30 cellular contexts compared by ENCODE assay signal in genomic region chr21:34183331-34183928, GRCh38.
"Had no signal": no experiment of that assay in that cellular context is flagged by ENCODE, and none has a peak within 500 bp of the region (broad histone marks: within the 10 kb centered on the region; RNA-seq: fewer than 3 reads in every experiment).

No MANE protein-coding gene starts in this region.

- H3K4me3 ChIP-seq: adrenal gland, heart left ventricle, pancreas, smooth muscle cell, stomach had no signal

- H3K27ac Mint-ChIP-seq: activated CD4-positive, alpha-beta T cell treated with anti-CD3 and anti-CD28 coated beads, Interleukin-2, amount 10 ng/mL, durations not matched to agents 7 days and 5 days; activated CD8-positive, alpha-beta memory T cell treated with anti-CD3 and anti-CD28 coated beads, Interleukin-2, amount 10 ng/mL, durations not matched to agents 7 days and 5 days; activated CD8-positive, alpha-beta T cell treated with anti-CD3 and anti-CD28 coated beads, Interleukin-2, amount 10 ng/mL, durations not matched to agents 7 days and 5 days; activated naive CD8-positive, alpha-beta T cell treated with anti-CD3 and anti-CD28 coated beads for 36 hours; activated T-cell treated with anti-CD3 and anti-CD28 coated beads, Interleukin-2, amount 50 U/mL, for 72 hours; dendritic cell treated with granulocyte-macrophage colony-stimulating factor and Interleukin-4, amounts not matched to agents 40 ng/mL and 50 ng/mL, for 4 days; endodermal cell; immature natural killer cell; naive thymus-derived CD4-positive, alpha-beta T cell; stimulated activated naive B cell treated with anti-CD40 and anti-IgM and Interleukin-4, amounts not matched to agents 10 μg/mL and 1 μg/mL and 100 μg/mL, for 72 hours; T-helper 17 cell had no signal

- H3K27me3 ChIP-seq: adrenal gland, heart left ventricle, pancreas, stomach had no signal

- ATAC-seq: activated CD8-positive, alpha-beta memory T cell treated with anti-CD3 and anti-CD28 coated beads, Interleukin-2, amount 10 ng/mL, durations not matched to agents 7 days and 5 days; activated CD8-positive, alpha-beta T cell treated with anti-CD3 and anti-CD28 coated beads, Interleukin-2, amount 10 ng/mL, durations not matched to agents 7 days and 5 days; activated T-cell treated with anti-CD3 and anti-CD28 coated beads, Interleukin-2, amount 50 U/mL, for 72 hours; esophagus mucosa; foreskin keratinocyte; heart left ventricle; left colon; naive thymus-derived CD4-positive, alpha-beta T cell; pancreas; SK-N-SH treated with all-trans-retinoic acid at 6 μM for 48 hours; stimulated activated naive B cell treated with anti-CD40 and anti-IgM and Interleukin-4, amounts not matched to agents 10 μg/mL and 1 μg/mL and 100 μg/mL, for 72 hours; T-helper 17 cell had no signal

- H3K4me2 ChIP-seq: smooth muscle cell had no signal

- DNase-seq: activated CD4-positive, alpha-beta T cell treated with anti-CD3 and anti-CD28 coated beads, Interleukin-2, amount 10 ng/mL, durations not matched to agents 7 days and 5 days; activated CD4-positive, CD25-positive, alpha-beta regulatory T cell treated with anti-CD3 and anti-CD28 coated beads, Interleukin-2, amount 50 U/mL, for 72 hours; activated CD8-positive, alpha-beta memory T cell treated with anti-CD3 and anti-CD28 coated beads, Interleukin-2, amount 10 ng/mL, durations not matched to agents 7 days and 5 days; activated CD8-positive, alpha-beta T cell treated with anti-CD3 and anti-CD28 coated beads, Interleukin-2, amount 10 ng/mL, durations not matched to agents 7 days and 5 days; activated naive CD4-positive, alpha-beta T cell treated with Interleukin-2 at 50 U/mL for 16 hours; activated naive CD8-positive, alpha-beta T cell treated with anti-CD3 and anti-CD28 coated beads for 36 hours; activated T-cell treated with anti-CD3 and anti-CD28 coated beads, Interleukin-2, amount 50 U/mL, for 72 hours; adrenal gland; central memory CD4-positive, alpha-beta T cell; endodermal cell; foreskin keratinocyte; heart left ventricle; hypothalamus; immature natural killer cell; kidney; left colon; mammary epithelial cell; naive thymus-derived CD4-positive, alpha-beta T cell; nucleus accumbens; pancreas; stimulated activated CD4-positive, alpha-beta T cell treated with anti-CD3 and anti-CD28 coated beads, Interleukin-1b, Interleukin-23, amount 100 ng/mL, for 48 hours; stimulated activated naive B cell treated with anti-CD40 and anti-IgM and Interleukin-4, amounts not matched to agents 10 μg/mL and 1 μg/mL and 100 μg/mL, for 72 hours; stomach; T-helper 17 cell; T1000 had no signal

- H3K36me3 ChIP-seq: adrenal gland, heart left ventricle, pancreas, stomach had no signal

- H3K27ac ChIP-seq: adrenal gland, foreskin keratinocyte, heart left ventricle, pancreas had no signal

- H3K27me3 Mint-ChIP-seq: activated CD4-positive, alpha-beta T cell treated with anti-CD3 and anti-CD28 coated beads, Interleukin-2, amount 10 ng/mL, durations not matched to agents 7 days and 5 days; activated CD8-positive, alpha-beta memory T cell treated with anti-CD3 and anti-CD28 coated beads, Interleukin-2, amount 10 ng/mL, durations not matched to agents 7 days and 5 days; activated naive CD8-positive, alpha-beta T cell treated with anti-CD3 and anti-CD28 coated beads for 36 hours; naive thymus-derived CD4-positive, alpha-beta T cell; stimulated activated naive B cell treated with anti-CD40 and anti-IgM and Interleukin-4, amounts not matched to agents 10 μg/mL and 1 μg/mL and 100 μg/mL, for 72 hours; T-helper 17 cell had no signal

- H3K4me1 ChIP-seq: foreskin keratinocyte, pancreas had no signal

- H3K4me3 Mint-ChIP-seq: activated CD4-positive, alpha-beta T cell treated with anti-CD3 and anti-CD28 coated beads, Interleukin-2, amount 10 ng/mL, durations not matched to agents 7 days and 5 days; activated CD8-positive, alpha-beta memory T cell treated with anti-CD3 and anti-CD28 coated beads, Interleukin-2, amount 10 ng/mL, durations not matched to agents 7 days and 5 days; activated CD8-positive, alpha-beta T cell treated with anti-CD3 and anti-CD28 coated beads, Interleukin-2, amount 10 ng/mL, durations not matched to agents 7 days and 5 days; activated naive CD8-positive, alpha-beta T cell treated with anti-CD3 and anti-CD28 coated beads for 36 hours; activated T-cell treated with anti-CD3 and anti-CD28 coated beads, Interleukin-2, amount 50 U/mL, for 72 hours; dendritic cell treated with granulocyte-macrophage colony-stimulating factor and Interleukin-4, amounts not matched to agents 40 ng/mL and 50 ng/mL, for 4 days; endodermal cell; immature natural killer cell; naive thymus-derived CD4-positive, alpha-beta T cell; stimulated activated naive B cell treated with anti-CD40 and anti-IgM and Interleukin-4, amounts not matched to agents 10 μg/mL and 1 μg/mL and 100 μg/mL, for 72 hours; T-helper 17 cell had no signal

- H3K9me3 Mint-ChIP-seq: activated CD4-positive, alpha-beta T cell treated with anti-CD3 and anti-CD28 coated beads, Interleukin-2, amount 10 ng/mL, durations not matched to agents 7 days and 5 days; endodermal cell had no signal

- FAIRE-seq: kidney, pancreas, urothelium cell line had no signal

- H3K4me1 Mint-ChIP-seq: activated CD8-positive, alpha-beta memory T cell treated with anti-CD3 and anti-CD28 coated beads, Interleukin-2, amount 10 ng/mL, durations not matched to agents 7 days and 5 days; immature natural killer cell; naive thymus-derived CD4-positive, alpha-beta T cell; stimulated activated naive B cell treated with anti-CD40 and anti-IgM and Interleukin-4, amounts not matched to agents 10 μg/mL and 1 μg/mL and 100 μg/mL, for 72 hours; T-helper 17 cell had no signal

- H3K9me3 ChIP-seq: adrenal gland, heart left ventricle, pancreas, stomach had no signal

- H3K36me3 Mint-ChIP-seq: activated naive CD8-positive, alpha-beta T cell treated with anti-CD3 and anti-CD28 coated beads for 36 hours had no signal
